Comparison of ENCODE assay signal across 11 cellular contexts in genomic region chr16:62041401-62041800, GRCh38. TPM values are rescaled to one million over a fixed set of nuclear protein-coding genes. Genes with fewer than 3 reads are reported as not detected.
DNase-seq lines count a peak whose midpoint lies in the region; ATAC-seq, FAIRE-seq and TF ChIP-seq lines count a peak whose summit lies in the region.
"Had no signal": no experiment of that assay in that cellular context is flagged by ENCODE, and none has a peak within 500 bp of the region (broad histone marks: within the 10 kb centered on the region; RNA-seq: fewer than 3 reads in every experiment).

No MANE protein-coding gene starts in this region.

- TF ChIP-seq POLR2A in H54 (IDR thresholded peaks at IDR 0.05; ENCODE audit: low read depth, low read length) (no peak), suprapubic skin (IDR thresholded peaks at IDR 0.05) (no peak), GM18505 (IDR thresholded peaks at IDR 0.05; ENCODE audit: borderline replicate concordance, extremely low read depth, insufficient read depth, insufficient read length) (no peak)

- peaks cover 3% of the 10 kb centered on the region for H3K4me1 ChIP-seq in suprapubic skin

- DNase-seq in Ammon's horn (ENCODE audit: low spot score), result peak; percentile 85
- peak; percentile 5 for DNase-seq in H54 (ENCODE audit: insufficient read length, low spot score)
- DNase-seq in SHP77 (lab: John Stamatoyannopoulos, UW), result peak; percentile 67 to 77
- DNase-seq in iris pigment epithelial cell (ENCODE audit: low read depth), result peak; percentile 22
- no peak for DNase-seq in suprapubic skin (ENCODE audit: low spot score in 2 of 2)
- DNase-seq: activated B cell treated with CpG ODN at 0.5 μM for 24 hours, immature natural killer cell had no signal

- WGBS in suprapubic skin, result 3% methylated on average over 4 of the region's 4 CpGs

- no peaks in the 10 kb centered on the region for H3K9me3 ChIP-seq in suprapubic skin

- no peak for FAIRE-seq in H54 (lab: Jason Lieb, UNC)
- FAIRE-seq: GM19239 had no signal

- H3K36me3 ChIP-seq in suprapubic skin, result no peaks in the 10 kb centered on the region

- peaks cover 25% of the 10 kb centered on the region for H3K27me3 ChIP-seq in suprapubic skin

- ATAC-seq in GM21825 (IDR thresholded peaks at IDR 0.05; ENCODE audit: unreplicated experiment), result no peak
- ATAC-seq in GM18511 (IDR thresholded peaks at IDR 0.05; ENCODE audit: unreplicated experiment), result no peak
- ATAC-seq in GM18505 (IDR thresholded peaks at IDR 0.05; ENCODE audit: unreplicated experiment), result no peak

- no peak overlapping the region for H3K4me3 ChIP-seq in suprapubic skin

- TF ChIP-seq EP300 in suprapubic skin (IDR thresholded peaks at IDR 0.05), result no peak

- no peak overlapping the region for H3K27ac ChIP-seq in suprapubic skin

- TF ChIP-seq CTCF in suprapubic skin (IDR thresholded peaks at IDR 0.05), result peak in 1 of 2 donors; percentile 30

RNA-seq across cellular contexts. Expression of gene CDH8, which starts 5.2 kb away (rescaled TPM):
- 1 to 10 TPM in 2 of 4 donors, under 1 TPM in 1, not detected in 1; 0.42 to 5.8 (median 2.2) TPM for total RNA-seq in suprapubic skin

Comparison
In these comparisons a context has a peak if more than half of its experiments do, and no peak if none do; other contexts are left out.
1. DNase-seq: peak in Ammon's horn (single experiment), H54 (single experiment), SHP77 (2 of 2) and iris pigment epithelial cell (single experiment); none in suprapubic skin (0 of 2).